Comparison of ENCODE assay signal across 8 cellular contexts in the genomic region with DNA sequence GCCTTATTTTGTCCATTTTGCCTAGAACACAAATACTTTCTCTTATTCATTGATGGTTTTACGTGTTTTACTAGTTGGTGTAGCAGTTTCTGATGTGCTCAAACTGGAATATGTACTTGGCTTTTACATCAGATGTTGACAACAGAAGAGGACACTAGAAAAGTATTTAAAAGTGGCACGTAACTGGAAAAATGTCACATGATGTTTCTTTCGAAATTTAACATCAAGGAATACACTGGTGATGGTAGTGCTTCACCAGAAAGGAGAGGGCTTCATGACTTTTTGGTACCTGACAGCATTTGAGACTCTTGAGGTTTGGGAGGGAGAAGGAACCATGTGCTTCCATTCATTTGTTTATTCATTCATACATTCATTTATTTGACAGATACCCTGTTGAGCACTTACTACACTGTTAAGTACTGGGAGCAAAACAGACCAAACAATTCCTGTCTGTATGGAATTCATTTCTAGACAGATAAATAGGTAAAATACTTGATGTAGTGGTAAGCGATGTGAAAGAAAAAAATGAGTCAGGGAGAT. TPM values are rescaled to one million over a fixed set of nuclear protein-coding genes. Genes with fewer than 3 reads are reported as not detected.
DNase-seq lines count a peak whose midpoint lies in the region; ATAC-seq and TF ChIP-seq lines count a peak whose summit lies in the region.

No MANE protein-coding gene starts in this region.

- H3K9me3 Mint-ChIP-seq in GM23338, result no peaks in the 10 kb centered on the region

- H3F3A ChIP-seq in GM23338 (replicated peaks; ENCODE audit: low read depth), result no peaks in the 10 kb centered on the region

- peak overlapping the region; percentile 2; the same call in 1 of the 2 replicates for H3K27ac Mint-ChIP-seq in GM23338

- H3K4me3 Mint-ChIP-seq in GM23338, result peak overlapping the region; percentile 97

- H3K36me3 Mint-ChIP-seq in GM23338 (ENCODE audit: low read depth), result peaks cover 7% of the 10 kb centered on the region

- H3K9me3 ChIP-seq in SK-N-MC (ENCODE audit: low read depth, low read length), result no peaks in the 10 kb centered on the region

- H3K9ac ChIP-seq in SK-N-MC (ENCODE audit: insufficient read length), result peak overlapping the region; percentile 98

- peaks cover 61% of the 10 kb centered on the region for H3K79me2 ChIP-seq in GM23338 (replicated peaks; ENCODE audit: insufficient read depth)

- TF ChIP-seq CTCF in GM23338 (conservative IDR thresholded peaks at IDR 0.05; ENCODE audit: low read depth in 2 of 2) (no peak), retinal pigment epithelial cell (conservative IDR thresholded peaks at IDR 0.05; ENCODE audit: low read depth, low read length) (no peak)

- peaks cover 20% of the 10 kb centered on the region for H3K4me1 ChIP-seq in GM23338 (ENCODE audit: insufficient read depth)

- DNase-seq in GM23338 (ENCODE audit: low spot score), result no peak
- DNase-seq in SK-N-MC (ENCODE audit: low read depth, low spot score), result no peak
- DNase-seq in fibroblast of gingiva (ENCODE audit: low read depth), result peak; percentile 20
- DNase-seq in retinal pigment epithelial cell (ENCODE audit: low read depth), result no peak
- no peak for DNase-seq in SW480 (ENCODE audit: low spot score)
- no peak for DNase-seq in NK-92 treated with Interleukin-12 subunit alpha and Interleukin-12 subunit beta, amount 100 ng/mL, for 24 hours (lab: John Stamatoyannopoulos, UW)

- H3K4me2 ChIP-seq in GM23338, result peak overlapping the region; percentile 80

- H3K27ac ChIP-seq in GM23338 (ENCODE audit: low read depth) (no peak overlapping the region; the same call in 1 of the 2 replicates), SK-N-MC (no peak overlapping the region)

- no peaks in the 10 kb centered on the region for H3K9me2 ChIP-seq in GM23338 (ENCODE audit: insufficient read depth)

- no peaks in the 10 kb centered on the region for H3K27me3 ChIP-seq in GM23338 (ENCODE audit: insufficient read depth)

- H2AFZ ChIP-seq in GM23338, result no peak overlapping the region

- no peaks in the 10 kb centered on the region for H3K36me3 ChIP-seq in GM23338 (ENCODE audit: insufficient read depth)
- H3K36me3 ChIP-seq in SK-N-MC (ENCODE audit: insufficient read depth, low read length), result peaks cover 32% of the 10 kb centered on the region

- H3K4me3 ChIP-seq in GM23338 (peak overlapping the region; percentile 96), SK-N-MC (peak overlapping the region; percentile 96), retinal pigment epithelial cell (ENCODE audit: low read length) (peak overlapping the region; percentile 98)

- peaks cover 29% of the 10 kb centered on the region for H4K20me1 ChIP-seq in GM23338 (replicated peaks; ENCODE audit: insufficient read depth)

- peaks cover 12% of the 10 kb centered on the region for H3K27me3 Mint-ChIP-seq in GM23338 (ENCODE audit: insufficient read depth, low read depth, poor library complexity)

- ATAC-seq in GM23338 (no peak), GM18907 (IDR thresholded peaks at IDR 0.05; ENCODE audit: unreplicated experiment) (no peak), GM21737 (IDR thresholded peaks at IDR 0.05; ENCODE audit: unreplicated experiment) (no peak)

- peaks cover 25% of the 10 kb centered on the region for H3K4me1 Mint-ChIP-seq in GM23338

TF ChIP-seq in GM23338, 12 proteins besides CTCF, POLR2A, EP300 and RAD21 (continues in another document):
- TF ChIP-seq EZH2 (IDR thresholded peaks at IDR 0.05; ENCODE audit: low read depth, unreplicated experiment), result no peak
- no peak for TF ChIP-seq NANOG (IDR thresholded peaks at IDR 0.05; ENCODE audit: borderline replicate concordance)
- no peak for TF ChIP-seq CREB1 (CRISPR knock-in tag; IDR thresholded peaks at IDR 0.05; ENCODE audit: low read depth)
- no peak for TF ChIP-seq EZH2phosphoT487 (IDR thresholded peaks at IDR 0.05; ENCODE audit: unreplicated experiment)
- no peak for TF ChIP-seq ZNF331 (CRISPR knock-in tag; IDR thresholded peaks at IDR 0.05; ENCODE audit: low read depth)
- no peak for TF ChIP-seq STAT1 (IDR thresholded peaks at IDR 0.05; ENCODE audit: unreplicated experiment)
- TF ChIP-seq JUNB (IDR thresholded peaks at IDR 0.05; ENCODE audit: unreplicated experiment), result no peak
- TF ChIP-seq ZNF114 (CRISPR knock-in tag; IDR thresholded peaks at IDR 0.05), result no peak
- TF ChIP-seq REST (IDR thresholded peaks at IDR 0.05; ENCODE audit: unreplicated experiment), result no peak
- no peak for TF ChIP-seq ETS1 (IDR thresholded peaks at IDR 0.05)

RNA-seq across cellular contexts. Expression of gene GIGYF2, which starts 1.5 kb away (rescaled TPM):
- total RNA-seq in GM23338 (2014; rRNA removed; shearing (Covaris generic)), result 97.5 and 104 TPM in 2 replicates
- polyA plus RNA-seq in GM23338 (2016; fragmentation: Nextera tagmentation; extraction: Ambion mirVana), result 39.2 and 48.9 TPM in 2 replicates
